ENCODE assay signal across 14 cellular contexts in genomic region chr7:37452346-37452745, GRCh38. TPM values are rescaled to one million over a fixed set of nuclear protein-coding genes. Genes with fewer than 3 reads are reported as not detected.
DNase-seq lines count a peak whose midpoint lies in the region; TF ChIP-seq lines count a peak whose summit lies in the region.
"Had no signal": no experiment of that assay in that cellular context is flagged by ENCODE, and none has a peak within 500 bp of the region (broad histone marks: within the 10 kb centered on the region; RNA-seq: fewer than 3 reads in every experiment).

No MANE protein-coding gene starts in this region.

- no peak overlapping the region for H3K18ac ChIP-seq in H9 (ENCODE audit: insufficient read length, low read depth, low read length)
- H3K18ac ChIP-seq in neuronal stem cell (ENCODE audit: low read length): no peak overlapping the region

- no peak overlapping the region for H3K27ac Mint-ChIP-seq in H9
- H3K27ac Mint-ChIP-seq: B cell; CD4-positive, alpha-beta T cell; IgD-negative memory B cell had no signal

- H3K4me2 ChIP-seq in H9 (ENCODE audit: insufficient read depth, insufficient read length, low read length) (no peak overlapping the region), neuronal stem cell (ENCODE audit: insufficient read depth, low read length, poor library complexity, severe bottlenecking) (no peak overlapping the region)

- H3K4me3 ChIP-seq in WERI-Rb-1 (ENCODE audit: low read depth, low read length) (no peak overlapping the region), neuronal stem cell (ENCODE audit: low read length in 2 of 2) (no peak overlapping the region)
- H3K4me3 ChIP-seq: GM12878 had no signal

- peaks cover 42% of the 10 kb centered on the region for H3K27me3 Mint-ChIP-seq in H9 (ENCODE audit: low read depth)
- H3K27me3 Mint-ChIP-seq: B cell had no signal

- no CpG with 5 or more reads among the region's 5 CpGs for WGBS in H9 (ENCODE audit: extremely low coverage, insufficient read length, low lambda C conversion rate)
- WGBS in neuronal stem cell (ENCODE audit: extremely low coverage in 2 of 2, insufficient read length in 2 of 2, insufficient replicate concordance in 1 of 2), 2 donors: no CpG with 5 or more reads among the region's 5 CpGs

- H3K9ac ChIP-seq in H9 (ENCODE audit: extremely low read depth, insufficient read length, low read length): no peak overlapping the region
- no peak overlapping the region for H3K9ac ChIP-seq in neuronal stem cell (ENCODE audit: low read depth, low read length, poor library complexity)

- peaks cover 10 to 11% of the 10 kb centered on the region in 2 experiments; a peak in 4 of 5 replicates for H3K9me3 Mint-ChIP-seq in H9
- H3K9me3 Mint-ChIP-seq: CD4-positive, alpha-beta T cell had no signal

- H3K27ac ChIP-seq in H9 (ENCODE audit: insufficient read length, low read depth, low read length) (no peak overlapping the region), WERI-Rb-1 (peak overlapping the region; percentile 47; the same call in 1 of the 2 replicates), neuronal stem cell (replicated peaks; ENCODE audit: low read length) (no peak overlapping the region)

- H3K9me3 ChIP-seq in H9 (ENCODE audit: control insufficient read depth, low read depth, low read length) (no peaks in the 10 kb centered on the region), WERI-Rb-1 (ENCODE audit: severe bottlenecking) (no peaks in the 10 kb centered on the region), neuronal stem cell (replicated peaks in 1 of 2; ENCODE audit: control insufficient read depth in 2 of 2, insufficient read depth in 1 of 2, low read depth in 1 of 2, low read length in 2 of 2) (peaks cover 0 to 11% of the 10 kb centered on the region in 2 donors)

- H2AK5ac ChIP-seq in H9 (ENCODE audit: insufficient read length, low read length) (no peak overlapping the region), neuronal stem cell (ENCODE audit: low read depth, low read length) (no peak overlapping the region)

- H2AFZ ChIP-seq in H9 (ENCODE audit: low read length) (no peak overlapping the region), neuronal stem cell (ENCODE audit: low read length) (peak overlapping the region; percentile 44)

- H3K36me3 Mint-ChIP-seq in H9 (ENCODE audit: insufficient read depth in 1 of 3, low read depth in 3 of 3): peaks cover 0 to 10% (median 0%) of the 10 kb centered on the region in 3 experiments; a peak in 3 of 7 replicates

- H3K4me3 Mint-ChIP-seq in H9: no peak overlapping the region
- H3K4me3 Mint-ChIP-seq: B cell had no signal

- DNase-seq in H9 (peak; percentile 43), WERI-Rb-1 (peak; percentile 43), iPS-NIHi11 (ENCODE audit: low spot score) (peak; percentile 30), neuronal stem cell (ENCODE audit: low spot score) (no peak), middle frontal gyrus (ENCODE audit: extremely low spot score, low spot score) (no peak), anterior cingulate cortex (lab: John Stamatoyannopoulos, UW) (no peak), NCI-H69 (lab: John Stamatoyannopoulos, UW) (no peak)
- DNase-seq: C1 segment of cervical spinal cord; CD4-positive, alpha-beta T cell; DMS79; GOT3 had no signal

- H2BK15ac ChIP-seq in H9 (ENCODE audit: low read depth, low read length): no peak overlapping the region
- no peak overlapping the region for H2BK15ac ChIP-seq in neuronal stem cell (ENCODE audit: low read length)

- H3T11ph ChIP-seq in H9 (ENCODE audit: low read length): no peak overlapping the region

- H2BK12ac ChIP-seq in H9 (ENCODE audit: insufficient read length, low read depth, low read length) (no peak overlapping the region), neuronal stem cell (ENCODE audit: low read length) (no peak overlapping the region)

- no peak overlapping the region for H2BK5ac ChIP-seq in H9 (ENCODE audit: insufficient read length, low read length)
- H2BK5ac ChIP-seq in neuronal stem cell (ENCODE audit: low read length): no peak overlapping the region

- no peak overlapping the region for H4K5ac ChIP-seq in H9 (ENCODE audit: insufficient read length, low read depth, low read length)

- no peaks in the 10 kb centered on the region for H4K20me1 ChIP-seq in H9 (ENCODE audit: control insufficient read depth, insufficient read depth, insufficient read length)

- H3K79me2 ChIP-seq in H9 (ENCODE audit: insufficient read depth, low read length): no peaks in the 10 kb centered on the region

- no peak overlapping the region for H4K8ac ChIP-seq in H9 (replicated peaks; ENCODE audit: insufficient read length, low read depth, low read length)
- H4K8ac ChIP-seq in neuronal stem cell (ENCODE audit: low read depth, low read length): no peak overlapping the region

- H3K23ac ChIP-seq in H9 (ENCODE audit: insufficient read length, low read depth, low read length) (no peak overlapping the region), neuronal stem cell (ENCODE audit: low read depth, low read length, poor library complexity) (no peak overlapping the region)

- H3K79me1 ChIP-seq in H9 (ENCODE audit: insufficient read depth, low read depth, low read length, poor library complexity, severe bottlenecking) (no peaks in the 10 kb centered on the region), neuronal stem cell (ENCODE audit: low read depth, low read length) (no peaks in the 10 kb centered on the region)

- H3K4ac ChIP-seq in H9 (ENCODE audit: low read depth, low read length) (no peak overlapping the region), neuronal stem cell (ENCODE audit: low read length) (no peak overlapping the region)

- H3K23me2 ChIP-seq in H9 (ENCODE audit: insufficient read length, low read depth, low read length, poor library complexity, severe bottlenecking): peaks cover 7% of the 10 kb centered on the region

- H3K27me3 ChIP-seq in H9 (ENCODE audit: insufficient read depth, low read length) (no peaks in the 10 kb centered on the region; the same call in 1 of the 2 replicates), WERI-Rb-1 (ENCODE audit: insufficient read depth, low read depth, severe bottlenecking) (no peaks in the 10 kb centered on the region), neuronal stem cell (ENCODE audit: control insufficient read depth in 3 of 3, insufficient read depth in 3 of 3, low read depth in 1 of 3, low read length in 3 of 3) (peaks cover 0 to 11% (median 3%) of the 10 kb centered on the region in 3 experiments)

- no peak overlapping the region for H3K14ac ChIP-seq in H9 (ENCODE audit: insufficient read depth, low read length)
- H3K14ac ChIP-seq in neuronal stem cell (ENCODE audit: low read length): no peak overlapping the region

- peaks cover 14 to 23% of the 10 kb centered on the region in 2 experiments for H3K4me1 Mint-ChIP-seq in H9

- no peak overlapping the region for H2BK120ac ChIP-seq in H9 (ENCODE audit: low read depth, low read length, poor library complexity, severe bottlenecking)
- H2BK120ac ChIP-seq in neuronal stem cell (ENCODE audit: low read depth, low read length): no peak overlapping the region

- H4K91ac ChIP-seq in H9 (ENCODE audit: insufficient read length, low read depth, low read length) (no peak overlapping the region), neuronal stem cell (ENCODE audit: low read depth, low read length, poor library complexity) (no peak overlapping the region)

- H3K56ac ChIP-seq in H9 (ENCODE audit: insufficient read length, low read depth, low read length): no peak overlapping the region

- H3K36me3 ChIP-seq in WERI-Rb-1: no peaks in the 10 kb centered on the region
- H3K36me3 ChIP-seq in neuronal stem cell (replicated peaks in 1 of 2; ENCODE audit: control insufficient read depth in 2 of 2, insufficient read depth in 2 of 2, low read length in 2 of 2): no peaks in the 10 kb centered on the region

- H2BK20ac ChIP-seq in H9 (ENCODE audit: low read depth, low read length, poor library complexity, severe bottlenecking): no peak overlapping the region

- H3K4me1 ChIP-seq in H9 (ENCODE audit: insufficient read depth, low read length): no peaks in the 10 kb centered on the region; the same call in 1 of the 2 replicates
- peaks cover 5 to 11% of the 10 kb centered on the region in 2 donors for H3K4me1 ChIP-seq in neuronal stem cell (ENCODE audit: control insufficient read depth in 2 of 2, insufficient read depth in 1 of 2, low read depth in 1 of 2, low read length in 2 of 2)

- TF ChIP-seq CTCF in H9 (conservative IDR thresholded peaks at IDR 0.05): no peak; the same call in 2 of the 3 replicates
- no peak for TF ChIP-seq CTCF in WERI-Rb-1 (IDR thresholded peaks at IDR 0.05; ENCODE audit: low read depth, low read length)

RNA-seq across cellular contexts. Expression of gene ELMO1, which starts 3.7 kb away (rescaled TPM):
- 7.8 TPM in 2 replicates for total RNA-seq in H9 (2021)
- polyA plus RNA-seq in neuronal stem cell (2013, experiment 1 of 2): 8.2 TPM
- 7.3 TPM for polyA plus RNA-seq in neuronal stem cell (2013, experiment 2 of 2)

Comparison
In these comparisons a context has a peak if more than half of its experiments do, and no peak if none do; other contexts are left out.
1. DNase-seq: peak in H9 (single experiment), WERI-Rb-1 (single experiment) and iPS-NIHi11 (single experiment); none in neuronal stem cell (single experiment), middle frontal gyrus (single experiment), anterior cingulate cortex (0 of 58) and NCI-H69 (single experiment).